In genomic region chr6:16041327-16041726, GRCh38 we compare ENCODE assay signal across 18 cellular contexts.
A peak's percentile ranks its signal among the peaks of the same experiment; 100 is the strongest.
DNase-seq lines count a peak whose midpoint lies in the region; ATAC-seq and TF ChIP-seq lines count a peak whose summit lies in the region.
"Had no signal": no experiment of that assay in that cellular context is flagged by ENCODE, and none has a peak within 500 bp of the region (broad histone marks: within the 10 kb centered on the region; RNA-seq: fewer than 3 reads in every experiment).

No MANE protein-coding gene starts in this region.

- WGBS in aorta, 2 donors: 81 to 83% methylated on average over 2 of the region's 2 CpGs

- DNase-seq in CD1c-positive myeloid dendritic cell (ENCODE audit: extremely low spot score) (peak; percentile 55), GM12865 (ENCODE audit: low read depth) (peak; percentile 9), GM20000 (ENCODE audit: low spot score) (peak; percentile 50), aorta (no peak), gastrocnemius medialis (no peak), NCI-H510A treated with DMSO at 0.1 percent for 48 hours (lab: John Stamatoyannopoulos, UW) (no peak), SW480 (ENCODE audit: low spot score) (no peak)
- DNase-seq: 8988T; Calu3; CD8-positive, alpha-beta T cell; DMS79 treated with DMSO at 0.1 percent for 48 hours; GF-D8; GM23248; KG1 had no signal

- H3K27ac ChIP-seq in aorta (ENCODE audit: low read depth in 1 of 2, low read length in 2 of 2) (no peak overlapping the region), gastrocnemius medialis (no peak overlapping the region)
- H3K27ac ChIP-seq: BLaER1, GM23248 had no signal

- peak overlapping the region; percentile 30 for H3K27ac Mint-ChIP-seq in dendritic cell treated with granulocyte-macrophage colony-stimulating factor and Interleukin-4, amounts not matched to agents 40 ng/mL and 50 ng/mL, for 4 days
- H3K27ac Mint-ChIP-seq: CD14-positive monocyte; CD8-positive, alpha-beta T cell had no signal

- H3K27me3 ChIP-seq in aorta (ENCODE audit: control insufficient read depth in 1 of 2, insufficient read depth in 2 of 2, low read length in 1 of 2) (no peaks in the 10 kb centered on the region), gastrocnemius medialis (no peaks in the 10 kb centered on the region)
- H3K27me3 ChIP-seq: BLaER1 had no signal

- H3K27me3 Mint-ChIP-seq in dendritic cell treated with granulocyte-macrophage colony-stimulating factor and Interleukin-4, amounts not matched to agents 40 ng/mL and 50 ng/mL, for 4 days: no peaks in the 10 kb centered on the region

- intact Hi-C loops in dendritic cell treated with granulocyte-macrophage colony-stimulating factor and Interleukin-4, amounts not matched to agents 40 ng/mL and 50 ng/mL, for 4 days (cut with micrococcal nuclease): no loop called here
- intact Hi-C loops in aorta (cut with DNase I) (no loop called here), gastrocnemius medialis (cut with DNase I; ENCODE audit: low total_unique reads) (no loop called here)

- no peaks in the 10 kb centered on the region for H3K36me3 Mint-ChIP-seq in dendritic cell treated with granulocyte-macrophage colony-stimulating factor and Interleukin-4, amounts not matched to agents 40 ng/mL and 50 ng/mL, for 4 days (ENCODE audit: low read depth)
- H3K36me3 Mint-ChIP-seq: CD14-positive monocyte; CD8-positive, alpha-beta T cell had no signal

- H3K4me1 ChIP-seq in aorta (ENCODE audit: control insufficient read depth in 1 of 2, insufficient read depth in 2 of 2, low read length in 2 of 2) (no peaks in the 10 kb centered on the region), gastrocnemius medialis (peaks cover 0 to 8% of the 10 kb centered on the region in 2 donors)
- H3K4me1 ChIP-seq: BLaER1, HAP-1 had no signal

- no peak overlapping the region for H3K4me3 Mint-ChIP-seq in dendritic cell treated with granulocyte-macrophage colony-stimulating factor and Interleukin-4, amounts not matched to agents 40 ng/mL and 50 ng/mL, for 4 days
- H3K4me3 Mint-ChIP-seq: CD14-positive monocyte; CD8-positive, alpha-beta T cell had no signal

- H3K9me3 Mint-ChIP-seq in dendritic cell treated with granulocyte-macrophage colony-stimulating factor and Interleukin-4, amounts not matched to agents 40 ng/mL and 50 ng/mL, for 4 days: peaks cover 8% of the 10 kb centered on the region

- in situ Hi-C loops in gastrocnemius medialis (cut with MboI; ENCODE audit: low sequenced_read_pairs in 4 of 4): no loop called here

- TF ChIP-seq POLR2A in gastrocnemius medialis (IDR thresholded peaks at IDR 0.05): no peak

- no peaks in the 10 kb centered on the region for H3K36me3 ChIP-seq in aorta (ENCODE audit: control insufficient read depth in 1 of 2, insufficient read depth in 2 of 2, low read length in 1 of 2)
- no peaks in the 10 kb centered on the region for H3K36me3 ChIP-seq in gastrocnemius medialis
- H3K36me3 ChIP-seq: BLaER1, HAP-1 had no signal

- peaks cover 35% of the 10 kb centered on the region for H3K4me1 Mint-ChIP-seq in dendritic cell treated with granulocyte-macrophage colony-stimulating factor and Interleukin-4, amounts not matched to agents 40 ng/mL and 50 ng/mL, for 4 days (ENCODE audit: low read depth)

- peaks cover 2% of the 10 kb centered on the region for H3K9me3 ChIP-seq in aorta (ENCODE audit: control insufficient read depth, low read length)
- no peaks in the 10 kb centered on the region for H3K9me3 ChIP-seq in gastrocnemius medialis

- ATAC-seq in aorta (ENCODE audit: low FRiP score): no peak
- no peak for ATAC-seq in gastrocnemius medialis
- ATAC-seq: CD8-positive, alpha-beta T cell had no signal

- TF ChIP-seq CTCF in GM12865 (IDR thresholded peaks at IDR 0.05; ENCODE audit: insufficient read depth, low read depth, low read length, missing control alignments): no peak
- no peak for TF ChIP-seq CTCF in GM20000 (IDR thresholded peaks at IDR 0.05; ENCODE audit: extremely low read depth, missing control alignments)
- no peak for TF ChIP-seq CTCF in gastrocnemius medialis (IDR thresholded peaks at IDR 0.05 in 4 of 5, conservative IDR thresholded peaks at IDR 0.05 in 1 of 5)

- H3K4me3 ChIP-seq in GM12865 (ENCODE audit: low read depth, low read length) (no peak overlapping the region), aorta (ENCODE audit: low read length in 2 of 2) (no peak overlapping the region), gastrocnemius medialis (no peak overlapping the region)
- H3K4me3 ChIP-seq: BLaER1, GM23248, HAP-1 had no signal

Comparison
In these comparisons a context has a peak if more than half of its experiments do, and no peak if none do; other contexts are left out.
1. DNase-seq: peak in CD1c-positive myeloid dendritic cell (single experiment), GM12865 (single experiment) and GM20000 (single experiment); none in aorta (0 of 2), gastrocnemius medialis (0 of 2), NCI-H510A treated with DMSO at 0.1 percent for 48 hours (single experiment) and SW480 (single experiment).